ENCODE assay signal across 10 cellular contexts in the genomic region with DNA sequence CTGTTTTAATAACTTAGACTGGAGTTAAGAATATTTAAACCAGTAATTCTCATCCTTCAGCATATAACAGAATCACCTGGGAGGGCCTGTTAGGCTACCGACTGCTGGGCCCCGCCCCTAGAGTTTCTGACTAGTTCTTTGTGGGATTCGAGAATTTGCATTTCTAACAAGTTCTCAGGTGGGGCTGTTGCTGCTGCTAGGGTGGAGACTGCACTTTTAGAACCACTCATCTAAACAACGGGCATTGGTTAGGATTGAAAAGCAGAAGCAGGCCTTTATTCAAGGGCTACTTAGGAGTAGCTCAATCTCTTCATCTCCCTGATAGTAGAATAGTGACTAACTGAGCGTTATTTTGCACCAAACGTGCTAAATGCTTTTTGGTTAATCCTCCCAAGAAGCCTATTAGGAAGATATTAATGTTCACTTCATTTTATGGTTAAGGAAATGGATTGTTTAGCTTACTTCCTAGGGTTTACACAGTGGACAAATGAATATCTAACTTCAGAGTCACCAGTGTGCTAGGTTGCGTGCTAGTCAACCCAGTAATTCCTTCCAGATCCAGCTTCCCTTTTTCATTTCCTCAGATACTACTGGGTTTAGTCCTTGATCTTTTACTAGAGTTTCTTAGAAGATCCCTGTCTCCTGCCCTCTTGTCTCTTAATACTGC.
A peak's percentile ranks its signal among the peaks of the same experiment; 100 is the strongest.
DNase-seq lines count a peak whose midpoint lies in the region; ATAC-seq and TF ChIP-seq lines count a peak whose summit lies in the region.
"Had no signal": no experiment of that assay in that cellular context is flagged by ENCODE, and none has a peak within 500 bp of the region (broad histone marks: within the 10 kb centered on the region; RNA-seq: fewer than 3 reads in every experiment).

No MANE protein-coding gene starts in this region.

- no peak overlapping the region for H3K27ac Mint-ChIP-seq in activated naive CD8-positive, alpha-beta T cell treated with anti-CD3 and anti-CD28 coated beads, Interleukin-2, amount 50 U/mL, for 24 hours
- H3K27ac Mint-ChIP-seq: nephron had no signal

- H3K36me3 Mint-ChIP-seq in activated naive CD8-positive, alpha-beta T cell treated with anti-CD3 and anti-CD28 coated beads, Interleukin-2, amount 50 U/mL, for 24 hours (ENCODE audit: low read depth), result peaks cover 20% of the 10 kb centered on the region

- H3K9me3 Mint-ChIP-seq in activated naive CD8-positive, alpha-beta T cell treated with anti-CD3 and anti-CD28 coated beads, Interleukin-2, amount 50 U/mL, for 24 hours, result no peaks in the 10 kb centered on the region
- H3K9me3 Mint-ChIP-seq: nephron had no signal

- no peaks in the 10 kb centered on the region for H3K4me1 Mint-ChIP-seq in activated naive CD8-positive, alpha-beta T cell treated with anti-CD3 and anti-CD28 coated beads, Interleukin-2, amount 50 U/mL, for 24 hours
- H3K4me1 Mint-ChIP-seq: nephron had no signal

- POLR2A ChIA-PET in HEK293T (lab: Yijun Ruan, JAX), result no interaction called here

- peak; percentile 99 for ATAC-seq in GM19438 (IDR thresholded peaks at IDR 0.05; ENCODE audit: low read depth, unreplicated experiment)
- peak; percentile 94 for ATAC-seq in HG03095 (IDR thresholded peaks at IDR 0.05; ENCODE audit: unreplicated experiment)
- ATAC-seq in activated naive CD8-positive, alpha-beta T cell treated with anti-CD3 and anti-CD28 coated beads, Interleukin-2, amount 50 U/mL, for 24 hours, result no peak

- H3K27me3 Mint-ChIP-seq in activated naive CD8-positive, alpha-beta T cell treated with anti-CD3 and anti-CD28 coated beads, Interleukin-2, amount 50 U/mL, for 24 hours, result no peaks in the 10 kb centered on the region

- CTCF ChIA-PET in HEK293T (lab: Yijun Ruan, JAX), result no interaction called here

- peak; percentile 5 for DNase-seq in Ammon's horn (ENCODE audit: low spot score)
- peak; percentile 26 for DNase-seq in SKM-1 (lab: John Stamatoyannopoulos, UW; ENCODE audit: unreplicated experiment)
- no peak for DNase-seq in AG08395 (ENCODE audit: low spot score)
- no peak for DNase-seq in cortex of kidney (lab: John Stamatoyannopoulos, UW)
- no peak for DNase-seq in activated naive CD8-positive, alpha-beta T cell treated with anti-CD3 and anti-CD28 coated beads, Interleukin-2, amount 50 U/mL, for 24 hours
- no peak for DNase-seq in HEK293T (ENCODE audit: extremely low spot score)
- DNase-seq: dorsolateral prefrontal cortex had no signal

- H3K4me3 Mint-ChIP-seq in activated naive CD8-positive, alpha-beta T cell treated with anti-CD3 and anti-CD28 coated beads, Interleukin-2, amount 50 U/mL, for 24 hours, result no peak overlapping the region
- H3K4me3 Mint-ChIP-seq: nephron had no signal

TF ChIP-seq in HEK293T, 16 proteins besides CTCF, POLR2A, EP300 and RAD21:
- TF ChIP-seq L3MBTL2 (conservative IDR thresholded peaks at IDR 0.05) (no peak), FOXK2 (IDR thresholded peaks at IDR 0.05) (no peak), LEF1 (IDR thresholded peaks at IDR 0.05; ENCODE audit: borderline replicate concordance) (no peak), CTBP1 (IDR thresholded peaks at IDR 0.05; ENCODE audit: borderline replicate concordance) (no peak), SUZ12 (IDR thresholded peaks at IDR 0.05) (no peak), TARDBP (IDR thresholded peaks at IDR 0.05) (no peak), BHLHE40 (IDR thresholded peaks at IDR 0.05; ENCODE audit: borderline replicate concordance) (no peak), HDGF (IDR thresholded peaks at IDR 0.05; ENCODE audit: borderline replicate concordance) (no peak), SP1 (IDR thresholded peaks at IDR 0.05) (no peak), ZNF384 (IDR thresholded peaks at IDR 0.05) (no peak), ARNT (IDR thresholded peaks at IDR 0.05) (no peak), FOXA1 (IDR thresholded peaks at IDR 0.05) (no peak), NFRKB (IDR thresholded peaks at IDR 0.05) (no peak), ELF4 (IDR thresholded peaks at IDR 0.05) (no peak), FOXM1 (IDR thresholded peaks at IDR 0.05; ENCODE audit: borderline replicate concordance) (no peak)
- TF ChIP-seq, protein P1, sequence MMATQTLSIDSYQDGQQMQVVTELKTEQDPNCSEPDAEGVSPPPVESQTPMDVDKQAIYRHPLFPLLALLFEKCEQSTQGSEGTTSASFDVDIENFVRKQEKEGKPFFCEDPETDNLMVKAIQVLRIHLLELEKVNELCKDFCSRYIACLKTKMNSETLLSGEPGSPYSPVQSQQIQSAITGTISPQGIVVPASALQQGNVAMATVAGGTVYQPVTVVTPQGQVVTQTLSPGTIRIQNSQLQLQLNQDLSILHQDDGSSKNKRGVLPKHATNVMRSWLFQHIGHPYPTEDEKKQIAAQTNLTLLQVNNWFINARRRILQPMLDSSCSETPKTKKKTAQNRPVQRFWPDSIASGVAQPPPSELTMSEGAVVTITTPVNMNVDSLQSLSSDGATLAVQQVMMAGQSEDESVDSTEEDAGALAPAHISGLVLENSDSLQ (IDR thresholded peaks at IDR 0.05), result no peak

Comparison
In these comparisons a context has a peak if more than half of its experiments do, and no peak if none do; other contexts are left out.
1. DNase-seq: peak in Ammon's horn (single experiment) and SKM-1 (single experiment); none in AG08395 (single experiment), cortex of kidney (single experiment), activated naive CD8-positive, alpha-beta T cell treated with anti-CD3 and anti-CD28 coated beads, Interleukin-2, amount 50 U/mL, for 24 hours (single experiment) and HEK293T (single experiment).